ENCODE assay signal across 8 cellular contexts in the genomic region with DNA sequence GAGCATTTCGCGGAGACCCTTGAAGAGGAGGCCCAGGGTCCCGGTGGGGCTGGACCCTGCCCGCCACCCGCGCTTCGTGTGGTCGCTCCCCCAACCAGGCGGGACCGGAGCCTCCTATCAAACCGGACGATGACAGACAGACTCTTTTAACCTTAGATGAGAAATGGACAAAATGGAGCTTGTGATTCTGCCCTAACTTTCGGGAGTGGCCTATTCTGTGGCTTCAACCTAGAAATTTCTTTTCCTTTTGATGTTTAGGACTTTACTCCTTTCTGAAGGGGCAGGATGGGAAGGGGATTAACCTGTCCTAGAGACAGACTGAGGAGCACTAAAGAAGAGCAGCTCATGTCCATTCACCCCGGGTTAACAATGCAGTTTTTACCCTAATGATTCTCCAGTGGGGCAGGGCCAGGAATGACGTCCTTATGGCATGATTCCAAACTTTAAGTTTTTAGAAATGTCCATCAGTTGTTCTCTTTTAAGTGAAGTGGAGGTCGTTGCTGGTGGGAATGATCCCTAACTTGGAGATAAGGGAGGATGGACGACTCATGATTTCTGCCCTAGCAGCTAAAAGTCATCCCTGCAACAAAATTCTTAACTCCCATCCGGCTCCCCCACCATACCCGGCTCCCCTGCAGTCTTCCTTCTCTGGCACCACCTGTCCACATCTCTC. TPM values are rescaled to one million over a fixed set of nuclear protein-coding genes. Genes with fewer than 3 reads are reported as not detected.
DNase-seq lines count a peak whose midpoint lies in the region; ATAC-seq, FAIRE-seq and TF ChIP-seq lines count a peak whose summit lies in the region.

No MANE protein-coding gene starts in this region.

- peak overlapping the region; percentile 90 for H3K4me3 ChIP-seq in AG09309 (ENCODE audit: control insufficient read depth, low read depth, low read length)
- H3K4me3 ChIP-seq in MG63, result peak overlapping the region; percentile 82
- peak overlapping the region; percentile 83 for H3K4me3 ChIP-seq in brain microvascular endothelial cell (ENCODE audit: low read depth, low read length)
- H3K4me3 ChIP-seq in kidney (ENCODE audit: low read length in 2 of 2), result peak overlapping the region; percentile 80 to 98
- H3K4me3 ChIP-seq in subcutaneous abdominal adipose tissue (ENCODE audit: low read depth in 1 of 5, low read length in 5 of 5), result peak overlapping the region; percentile 80 to 97 (median 91)

- no peaks in the 10 kb centered on the region for H3K27me3 ChIP-seq in MG63
- no peaks in the 10 kb centered on the region for H3K27me3 ChIP-seq in brain microvascular endothelial cell (replicated peaks)
- H3K27me3 ChIP-seq in subcutaneous abdominal adipose tissue (ENCODE audit: control insufficient read depth in 5 of 5, insufficient read depth in 4 of 5, low read length in 5 of 5), result no peaks in the 10 kb centered on the region

- intact Hi-C loops in kidney (cut with DNase I) (no loop called here), posterior vena cava (cut with DNase I) (no loop called here)

- H3K36me3 ChIP-seq in MG63, result peaks cover 12% of the 10 kb centered on the region
- peaks cover 8% of the 10 kb centered on the region for H3K36me3 ChIP-seq in brain microvascular endothelial cell (replicated peaks)
- peaks cover 0 to 5% of the 10 kb centered on the region in 2 donors for H3K36me3 ChIP-seq in kidney (ENCODE audit: control insufficient read depth in 1 of 2, insufficient read depth in 2 of 2, low read length in 2 of 2)
- peaks cover 15 to 24% (median 22%) of the 10 kb centered on the region in 5 donors for H3K36me3 ChIP-seq in subcutaneous abdominal adipose tissue (ENCODE audit: control insufficient read depth in 5 of 5, insufficient read depth in 5 of 5, low read length in 5 of 5)

- H3K4me1 ChIP-seq in kidney (ENCODE audit: control insufficient read depth in 1 of 2, insufficient read depth in 1 of 2, low read depth in 1 of 2, low read length in 2 of 2) (peaks cover 3 to 7% of the 10 kb centered on the region in 2 donors), subcutaneous abdominal adipose tissue (ENCODE audit: control insufficient read depth in 5 of 5, insufficient read depth in 5 of 5, low read length in 5 of 5) (peaks cover 5 to 28% (median 20%) of the 10 kb centered on the region in 5 donors)

- no peak for FAIRE-seq in kidney (lab: Jason Lieb, UNC)

- no peaks in the 10 kb centered on the region for H3K9me3 ChIP-seq in MG63
- H3K9me3 ChIP-seq in kidney (ENCODE audit: control insufficient read depth in 1 of 2, low read length in 2 of 2), result no peaks in the 10 kb centered on the region
- no peaks in the 10 kb centered on the region for H3K9me3 ChIP-seq in subcutaneous abdominal adipose tissue (ENCODE audit: control insufficient read depth in 5 of 5, low read length in 5 of 5)

- TF ChIP-seq CTCF in AG09309 (IDR thresholded peaks at IDR 0.05; ENCODE audit: control insufficient read depth, insufficient read depth, low read depth, low read length, missing control alignments) (no peak), brain microvascular endothelial cell (IDR thresholded peaks at IDR 0.05; ENCODE audit: low read depth, low read length, missing control alignments) (no peak), kidney (IDR thresholded peaks at IDR 0.05; ENCODE audit: borderline replicate concordance, extremely low read depth, insufficient read depth) (no peak)

- H3K27ac ChIP-seq in brain microvascular endothelial cell (peak overlapping the region; percentile 87), kidney (ENCODE audit: low read depth in 2 of 2, low read length in 2 of 2) (peak overlapping the region; percentile 89 to 92), subcutaneous abdominal adipose tissue (ENCODE audit: low read depth, low read length) (peak overlapping the region; percentile 85)

- DNase-seq in AG09309 (ENCODE audit: low read depth) (no peak), MG63 (no peak), brain microvascular endothelial cell (no peak), kidney (no peak), foreskin melanocyte (no peak), posterior vena cava (ENCODE audit: low spot score) (no peak)

- ATAC-seq in GM19452 (IDR thresholded peaks at IDR 0.05; ENCODE audit: unreplicated experiment), result peak; percentile 1

- in situ Hi-C loops in brain microvascular endothelial cell (cut with HindIII; ENCODE audit: low pct_ligation_motif_present, low sequenced_read_pairs), result no loop called here

- H3K9ac ChIP-seq in kidney (ENCODE audit: low read length in 2 of 2), result peak overlapping the region; percentile 50 to 90
- peak overlapping the region; percentile 89 to 97 (median 92) for H3K9ac ChIP-seq in subcutaneous abdominal adipose tissue (ENCODE audit: low read length in 5 of 5)

RNA-seq across cellular contexts. Expression of gene NIPSNAP3A, which starts 1.0 kb away (rescaled TPM):
- total RNA-seq in MG63 (2014; rRNA removed; shearing (Covaris generic); ENCODE audit: low replicate concordance), result 37.1 and 39.2 TPM in 2 replicates
- total RNA-seq in kidney (27.9 TPM), posterior vena cava (10 to 100 TPM; 28.2 to 28.3 TPM)
- polyA plus RNA-seq in kidney (ENCODE audit: insufficient read depth, low read depth, low replicate concordance), result 31.2 TPM

RNA-seq across cellular contexts. Expression of gene NIPSNAP3B, which starts 15.4 kb away (rescaled TPM):
- 4.7 TPM in 1 of 2 replicates, not detected in the other for total RNA-seq in MG63 (2014; rRNA removed; shearing (Covaris generic); ENCODE audit: low replicate concordance)
- total RNA-seq in kidney, result 5.5 TPM
- polyA plus RNA-seq in kidney (ENCODE audit: insufficient read depth, low read depth, low replicate concordance), result 4.3 TPM
- 1 to 10 TPM; 4.3 to 6.2 TPM for total RNA-seq in posterior vena cava

RNA-seq across cellular contexts. Expression of gene OR13D1, which starts 54.2 kb away (rescaled TPM):
- total RNA-seq in MG63 (2014; rRNA removed; shearing (Covaris generic); ENCODE audit: low replicate concordance), result not detected in 2 replicates
- total RNA-seq in kidney, result not detected
- polyA plus RNA-seq in kidney (ENCODE audit: insufficient read depth, low read depth, low replicate concordance), result not detected
- not detected for total RNA-seq in posterior vena cava
